Comparison of ENCODE assay signal across 20 cellular contexts in genomic region chr5:155878991-155879575, GRCh38.
DNase-seq lines count a peak whose midpoint lies in the region; ATAC-seq and TF ChIP-seq lines count a peak whose summit lies in the region.
"Had no signal": no experiment of that assay in that cellular context is flagged by ENCODE, and none has a peak within 500 bp of the region (broad histone marks: within the 10 kb centered on the region; RNA-seq: fewer than 3 reads in every experiment).

No MANE protein-coding gene starts in this region.

- no peaks in the 10 kb centered on the region for H3K79me2 ChIP-seq in osteoblast (ENCODE audit: insufficient read depth, low read length)

- intact Hi-C loops in Right ventricle myocardium inferior (cut with DNase I), result no loop called here

- ATAC-seq in Right ventricle myocardium inferior, result no peak
- ATAC-seq: A549, HCT116, Panc1 had no signal

- peak overlapping the region; percentile 12 for H2AFZ ChIP-seq in osteoblast (ENCODE audit: low read length)

- DNase-seq in NCI-H2227 (lab: John Stamatoyannopoulos, UW; ENCODE audit: unreplicated experiment), result peak; percentile 3
- DNase-seq in NCI-H2227 treated with DMSO at 0.1 percent for 48 hours (lab: John Stamatoyannopoulos, UW), result no peak
- DNase-seq in Daoy (ENCODE audit: low read depth), result peak; percentile 30
- DNase-seq in SK-N-MC (ENCODE audit: low read depth, low spot score), result peak; percentile 6
- peak; percentile 35 for DNase-seq in osteoblast (ENCODE audit: insufficient read length, low spot score, missing footprints)
- no peak for DNase-seq in DMS79 (lab: John Stamatoyannopoulos, UW)
- DNase-seq in NK-92 treated with Interleukin-12 subunit alpha and Interleukin-12 subunit beta, amount 100 ng/mL, for 24 hours (lab: John Stamatoyannopoulos, UW), result no peak
- DNase-seq in Right ventricle myocardium inferior (ENCODE audit: missing footprints), result no peak
- DNase-seq: CD8-positive, alpha-beta memory T cell; EL; KG1; NCI-H1092; NCI-H1694; NCI-H774; T-helper 1 cell; T1000 had no signal

- peak overlapping the region; percentile 49 for H3K4me2 ChIP-seq in osteoblast (ENCODE audit: insufficient read depth, low read length)
- H3K4me2 ChIP-seq: A549, BLaER1 had no signal

- H3K4me1 ChIP-seq in osteoblast (ENCODE audit: insufficient read depth, low read length), result no peaks in the 10 kb centered on the region
- H3K4me1 ChIP-seq: BLaER1 had no signal

- H4K20me1 ChIP-seq in osteoblast (ENCODE audit: insufficient read depth, low read length), result no peaks in the 10 kb centered on the region
- H4K20me1 ChIP-seq: BLaER1 had no signal

- H3K27me3 ChIP-seq in osteoblast (ENCODE audit: insufficient read depth, low read length), result no peaks in the 10 kb centered on the region
- H3K27me3 ChIP-seq: BLaER1 had no signal

- no peaks in the 10 kb centered on the region for H3K36me3 ChIP-seq in SK-N-MC (ENCODE audit: insufficient read depth, low read length)
- H3K36me3 ChIP-seq in osteoblast (ENCODE audit: insufficient read depth, low read length), result no peaks in the 10 kb centered on the region
- H3K36me3 ChIP-seq: BLaER1 had no signal

- H3K27ac ChIP-seq in SK-N-MC (no peak overlapping the region), osteoblast (ENCODE audit: low read depth, low read length) (peak overlapping the region; percentile 59)
- H3K27ac ChIP-seq: A549, BLaER1 had no signal

- no peak overlapping the region for H3K9ac ChIP-seq in SK-N-MC (ENCODE audit: insufficient read length)
- H3K9ac ChIP-seq: BLaER1 had no signal

- peak overlapping the region; percentile 35; the same call in 1 of the 2 replicates for H3K4me3 ChIP-seq in SK-N-MC
- no peak overlapping the region for H3K4me3 ChIP-seq in osteoblast (ENCODE audit: insufficient read depth, low read length)
- H3K4me3 ChIP-seq: A549, BLaER1 had no signal

- no peak for TF ChIP-seq CTCF in osteoblast (IDR thresholded peaks at IDR 0.05; ENCODE audit: extremely low read depth, low read depth, low read length)

- H3K9me3 ChIP-seq in SK-N-MC (ENCODE audit: low read depth, low read length) (no peaks in the 10 kb centered on the region), osteoblast (ENCODE audit: low read depth, low read length) (no peaks in the 10 kb centered on the region)
- H3K9me3 ChIP-seq: A549, BLaER1 had no signal

Comparison
In these comparisons a context has a peak if more than half of its experiments do, and no peak if none do; other contexts are left out.
1. DNase-seq: peak in NCI-H2227 (single experiment), Daoy (single experiment), SK-N-MC (single experiment) and osteoblast (single experiment); none in NCI-H2227 treated with DMSO at 0.1 percent for 48 hours (single experiment), DMS79 (single experiment), NK-92 treated with Interleukin-12 subunit alpha and Interleukin-12 subunit beta, amount 100 ng/mL, for 24 hours (single experiment) and Right ventricle myocardium inferior (single experiment).